ENCODE assay signal across 1 cellular context in genomic region chr6:3272911-3273547, GRCh38.
TF ChIP-seq lines count a peak whose summit lies in the region.

No MANE protein-coding gene starts in this region.

TF ChIP-seq in WTC11, 78 proteins besides CTCF, POLR2A, EP300 and RAD21 (continued from another document):
- TF ChIP-seq AFF4 (CRISPR knock-in tag; IDR thresholded peaks at IDR 0.05; ENCODE audit: borderline replicate concordance) (no peak), TEAD4 (CRISPR knock-in tag; IDR thresholded peaks at IDR 0.05) (no peak), RELA (CRISPR knock-in tag; IDR thresholded peaks at IDR 0.05; ENCODE audit: borderline replicate concordance) (no peak), ZSCAN18 (CRISPR knock-in tag; IDR thresholded peaks at IDR 0.05) (no peak), EMX1 (CRISPR knock-in tag; IDR thresholded peaks at IDR 0.05) (no peak), GRHL2 (CRISPR knock-in tag; IDR thresholded peaks at IDR 0.05; ENCODE audit: insufficient replicate concordance, severe bottlenecking) (no peak), ERG (CRISPR knock-in tag; IDR thresholded peaks at IDR 0.05) (no peak), ZNF425 (CRISPR knock-in tag; conservative IDR thresholded peaks at IDR 0.05) (no peak), HMGXB4 (CRISPR knock-in tag; IDR thresholded peaks at IDR 0.05) (no peak)
